8 cellular contexts compared by ENCODE assay signal in genomic region chr1:148280831-148281572, GRCh38.
DNase-seq lines count a peak whose midpoint lies in the region; ATAC-seq, FAIRE-seq and TF ChIP-seq lines count a peak whose summit lies in the region.
"Not testable (repeated sequence)": the region's sequence is repeated elsewhere in the genome, so short reads cannot be mapped to it uniquely, and the experiment has no call there.

No MANE protein-coding gene starts in this region.

- H3K36me3 ChIP-seq in CD4-positive, CD25-positive, alpha-beta regulatory T cell (ENCODE audit: control insufficient read depth, insufficient read depth, low read length); SJSA1; astrocyte (ENCODE audit: insufficient read depth, low read length); mesodermal cell (ENCODE audit: control insufficient read depth, insufficient read depth, low read length); smooth muscle cell (ENCODE audit: low read depth): not testable (repeated sequence)

- peaks cover 22% of the 10 kb centered on the region for H3K27me3 ChIP-seq in CD4-positive, CD25-positive, alpha-beta regulatory T cell (ENCODE audit: control insufficient read depth, insufficient read depth, low read length)
- H3K27me3 ChIP-seq in SJSA1 (replicated peaks); astrocyte (ENCODE audit: insufficient read depth, low read length); smooth muscle cell (ENCODE audit: low read depth): not testable (repeated sequence)

- not testable (repeated sequence) for H3K4me3 ChIP-seq in CD4-positive, CD25-positive, alpha-beta regulatory T cell (ENCODE audit: low read depth, low read length)
- peak overlapping the region; percentile 35 for H3K4me3 ChIP-seq in SJSA1
- peak overlapping the region; percentile 67 for H3K4me3 ChIP-seq in astrocyte (ENCODE audit: insufficient read depth, low read depth, low read length)
- peak overlapping the region; percentile 62 for H3K4me3 ChIP-seq in fibroblast of villous mesenchyme (ENCODE audit: low read depth, low read length)
- H3K4me3 ChIP-seq in mesodermal cell (ENCODE audit: extremely low read depth, insufficient read depth, low read length, poor library complexity, severe bottlenecking) = peak overlapping the region; percentile 37
- peak overlapping the region; percentile 51 for H3K4me3 ChIP-seq in smooth muscle cell

- not testable (repeated sequence) for H3K9me3 Mint-ChIP-seq in CD4-positive, CD25-positive, alpha-beta regulatory T cell; astrocyte (ENCODE audit: unreplicated experiment)

- not testable (repeated sequence) for H3K36me3 Mint-ChIP-seq in CD4-positive, CD25-positive, alpha-beta regulatory T cell; astrocyte (ENCODE audit: low read depth, unreplicated experiment)

- H4K20me1 ChIP-seq in astrocyte (ENCODE audit: insufficient read depth, low read length); smooth muscle cell (ENCODE audit: low read depth): not testable (repeated sequence)

- H3K27ac ChIP-seq in CD4-positive, CD25-positive, alpha-beta regulatory T cell (ENCODE audit: insufficient read depth, low read length, poor library complexity, severe bottlenecking); SJSA1; astrocyte (ENCODE audit: low read depth, low read length); mesodermal cell (ENCODE audit: low read depth, low read length, severe bottlenecking); smooth muscle cell (ENCODE audit: low read depth): not testable (repeated sequence)

- H3K9me3 ChIP-seq in CD4-positive, CD25-positive, alpha-beta regulatory T cell (ENCODE audit: control insufficient read depth in 2 of 2, low read length in 2 of 2); SJSA1 (replicated peaks); astrocyte (ENCODE audit: insufficient read depth, low read depth, low read length); mesodermal cell (ENCODE audit: control insufficient read depth, low read length); smooth muscle cell (replicated peaks; ENCODE audit: low read depth): not testable (repeated sequence)

- H3K79me2 ChIP-seq in astrocyte (ENCODE audit: insufficient read depth, low read length); smooth muscle cell (ENCODE audit: low read depth): not testable (repeated sequence)

- H3K4me1 ChIP-seq in CD4-positive, CD25-positive, alpha-beta regulatory T cell (ENCODE audit: control insufficient read depth, insufficient read depth, low read length, poor library complexity, severe bottlenecking); astrocyte (ENCODE audit: insufficient read depth, low read length); mesodermal cell (ENCODE audit: control insufficient read depth, insufficient read depth, low read length, poor library complexity, severe bottlenecking): not testable (repeated sequence)
- H3K4me1 ChIP-seq in SJSA1 (replicated peaks) = peaks cover 26% of the 10 kb centered on the region
- peaks cover 15% of the 10 kb centered on the region for H3K4me1 ChIP-seq in smooth muscle cell (ENCODE audit: low read depth)

- DNase-seq in CD4-positive, CD25-positive, alpha-beta regulatory T cell; SJSA1 (ENCODE audit: low read depth in 1 of 2, low spot score in 2 of 2); astrocyte (ENCODE audit: low read depth); fibroblast of villous mesenchyme (ENCODE audit: low read depth); smooth muscle cell (lab: John Stamatoyannopoulos, UW; ENCODE audit: unreplicated experiment): not testable (repeated sequence)

- not testable (repeated sequence) for TF ChIP-seq CTCF in astrocyte (IDR thresholded peaks at IDR 0.05; ENCODE audit: insufficient read depth, low read depth, low read length); fibroblast of villous mesenchyme (IDR thresholded peaks at IDR 0.05; ENCODE audit: insufficient read depth, low read depth, low read length); smooth muscle cell (IDR thresholded peaks at IDR 0.05; ENCODE audit: borderline replicate concordance, insufficient read depth, poor library complexity, severe bottlenecking)

- ATAC-seq in CD4-positive, CD25-positive, alpha-beta regulatory T cell (ENCODE audit: low read depth in 2 of 2) = peak; percentile 77 to 86
- ATAC-seq in GM21390 (IDR thresholded peaks at IDR 0.05; ENCODE audit: unreplicated experiment) = peak; percentile 80
- ATAC-seq in HG03066 (IDR thresholded peaks at IDR 0.05; ENCODE audit: low read depth, unreplicated experiment) = peak; percentile 59

- H2AFZ ChIP-seq in astrocyte (ENCODE audit: low read depth, low read length) = peak overlapping the region; percentile 78
- H2AFZ ChIP-seq in smooth muscle cell (ENCODE audit: low read depth) = peak overlapping the region; percentile 51

- peak overlapping the region in 3 of 4 donors; percentile 38 to 93 (median 83) for H3K4me3 Mint-ChIP-seq in CD4-positive, CD25-positive, alpha-beta regulatory T cell
- peak overlapping the region; percentile 86 for H3K4me3 Mint-ChIP-seq in astrocyte (ENCODE audit: unreplicated experiment)

- H3K4me1 Mint-ChIP-seq in CD4-positive, CD25-positive, alpha-beta regulatory T cell = peaks cover 2 to 12% (median 6%) of the 10 kb centered on the region in 4 donors
- H3K4me1 Mint-ChIP-seq in astrocyte (ENCODE audit: low read depth, unreplicated experiment) = not testable (repeated sequence)

- not testable (repeated sequence) for H3F3A ChIP-seq in smooth muscle cell (ENCODE audit: low read depth)

- not testable (repeated sequence) for FAIRE-seq in astrocyte (lab: Jason Lieb, UNC)

- peak overlapping the region; percentile 87 for H3K4me2 ChIP-seq in astrocyte (ENCODE audit: low read length)
- H3K4me2 ChIP-seq in smooth muscle cell = not testable (repeated sequence)

- not testable (repeated sequence) for H3K27ac Mint-ChIP-seq in CD4-positive, CD25-positive, alpha-beta regulatory T cell; astrocyte (ENCODE audit: unreplicated experiment)

- WGBS in mesodermal cell (ENCODE audit: insufficient coverage in 2 of 2), 2 experiments = no CpG with 5 or more reads among the region's 50 CpGs
- no CpG with 5 or more reads among the region's 50 CpGs for WGBS in smooth muscle cell (ENCODE audit: low lambda C conversion rate)

- peak overlapping the region; percentile 65 for H3K9ac ChIP-seq in astrocyte (ENCODE audit: low read length)
- H3K9ac ChIP-seq in smooth muscle cell (ENCODE audit: low read depth) = not testable (repeated sequence)

- H3K27me3 Mint-ChIP-seq in CD4-positive, CD25-positive, alpha-beta regulatory T cell = peaks cover 45% of the 10 kb centered on the region
- not testable (repeated sequence) for H3K27me3 Mint-ChIP-seq in astrocyte (ENCODE audit: low read depth, unreplicated experiment)
